18 cellular contexts compared by ENCODE assay signal in genomic region chr3:171944109-171945016, GRCh38.
A peak's percentile ranks its signal among the peaks of the same experiment; 100 is the strongest.
DNase-seq lines count a peak whose midpoint lies in the region; ATAC-seq, FAIRE-seq and TF ChIP-seq lines count a peak whose summit lies in the region.
"Had no signal": no experiment of that assay in that cellular context is flagged by ENCODE, and none has a peak within 500 bp of the region (broad histone marks: within the 10 kb centered on the region; RNA-seq: fewer than 3 reads in every experiment).

No MANE protein-coding gene starts in this region.

- TF ChIP-seq CTCF in SK-N-SH (IDR thresholded peaks at IDR 0.05) (no peak), astrocyte (IDR thresholded peaks at IDR 0.05; ENCODE audit: insufficient read depth, low read depth, low read length) (no peak), vagina (IDR thresholded peaks at IDR 0.05) (no peak), colonic mucosa (IDR thresholded peaks at IDR 0.05) (no peak)

- H3K4me1 ChIP-seq in SK-N-SH (ENCODE audit: control insufficient read depth in 1 of 2, insufficient read depth in 2 of 2, low read depth in 1 of 2, low read length in 1 of 2) (no peaks in the 10 kb centered on the region), astrocyte (ENCODE audit: insufficient read depth, low read length) (no peaks in the 10 kb centered on the region), mesenchymal stem cell (ENCODE audit: control insufficient read depth, insufficient read depth, low read depth, low read length) (peaks cover 8% of the 10 kb centered on the region), vagina (peaks cover 7% of the 10 kb centered on the region), colonic mucosa (no peaks in the 10 kb centered on the region)

- H3K27me3 Mint-ChIP-seq in astrocyte (ENCODE audit: low read depth, unreplicated experiment) = no peaks in the 10 kb centered on the region

- no peak for TF ChIP-seq POLR2A in vagina (IDR thresholded peaks at IDR 0.05)

- no peaks in the 10 kb centered on the region for H3K36me3 ChIP-seq in SK-N-SH (replicated peaks in 1 of 2; ENCODE audit: control insufficient read depth in 1 of 2, insufficient read depth in 2 of 2, low read length in 1 of 2)
- no peaks in the 10 kb centered on the region for H3K36me3 ChIP-seq in astrocyte (ENCODE audit: insufficient read depth, low read length)
- no peaks in the 10 kb centered on the region for H3K36me3 ChIP-seq in mesenchymal stem cell (ENCODE audit: control insufficient read depth in 1 of 2, insufficient read depth in 2 of 2, low read depth in 1 of 2, low read length in 2 of 2)
- no peaks in the 10 kb centered on the region for H3K36me3 ChIP-seq in vagina
- no peaks in the 10 kb centered on the region for H3K36me3 ChIP-seq in colonic mucosa
- H3K36me3 ChIP-seq: SJSA1, tibial artery, WERI-Rb-1 had no signal

- H3K4ac ChIP-seq in mesenchymal stem cell (ENCODE audit: low read depth in 1 of 2, low read length in 2 of 2) = peak overlapping the region in 1 of 2 experiments; percentile 61

- no peaks in the 10 kb centered on the region for H3K9me2 ChIP-seq in SK-N-SH

- H2BK120ac ChIP-seq in mesenchymal stem cell (ENCODE audit: low read depth, low read length) = peak overlapping the region; percentile 34

- H3K9me3 ChIP-seq in SK-N-SH = no peaks in the 10 kb centered on the region
- H3K9me3 ChIP-seq in astrocyte (ENCODE audit: insufficient read depth, low read depth, low read length) = no peaks in the 10 kb centered on the region
- H3K9me3 ChIP-seq in mesenchymal stem cell (ENCODE audit: control insufficient read depth, low read length) = no peaks in the 10 kb centered on the region
- H3K9me3 ChIP-seq in vagina = no peaks in the 10 kb centered on the region
- no peaks in the 10 kb centered on the region for H3K9me3 ChIP-seq in colonic mucosa
- H3K9me3 ChIP-seq: SJSA1, tibial artery had no signal

- no peaks in the 10 kb centered on the region for H3K36me3 Mint-ChIP-seq in astrocyte (ENCODE audit: low read depth, unreplicated experiment)
- H3K36me3 Mint-ChIP-seq: activated CD8-positive, alpha-beta memory T cell treated with anti-CD3 and anti-CD28 coated beads, Interleukin-2, amount 10 ng/mL, durations not matched to agents 7 days and 5 days; activated naive CD8-positive, alpha-beta T cell treated with anti-CD3 and anti-CD28 coated beads for 36 hours had no signal

- H3K14ac ChIP-seq in mesenchymal stem cell (ENCODE audit: low read length in 2 of 2) = no peak overlapping the region

- peak; percentile 49; the same call in 1 of the 3 replicates for ATAC-seq in SK-N-SH treated with all-trans-retinoic acid at 6 μM for 48 hours
- ATAC-seq: activated CD8-positive, alpha-beta memory T cell treated with anti-CD3 and anti-CD28 coated beads, Interleukin-2, amount 10 ng/mL, durations not matched to agents 7 days and 5 days had no signal

- H2AK5ac ChIP-seq in mesenchymal stem cell (ENCODE audit: low read length, severe bottlenecking) = no peak overlapping the region

- H3K9me3 Mint-ChIP-seq in astrocyte (ENCODE audit: unreplicated experiment) = peaks cover 5% of the 10 kb centered on the region

- H3K23ac ChIP-seq in mesenchymal stem cell (ENCODE audit: low read length in 2 of 2) = no peak overlapping the region

- no peak overlapping the region for H4K8ac ChIP-seq in mesenchymal stem cell (ENCODE audit: low read length)

- peak overlapping the region in 1 of 2 experiments; percentile 43 for H3K18ac ChIP-seq in mesenchymal stem cell (ENCODE audit: low read depth in 1 of 2, low read length in 2 of 2)

- H3K4me3 ChIP-seq in SK-N-SH (ENCODE audit: low read depth in 2 of 2, low read length in 1 of 2) = no peak overlapping the region
- H3K4me3 ChIP-seq in astrocyte (ENCODE audit: insufficient read depth, low read depth, low read length) = no peak overlapping the region
- H3K4me3 ChIP-seq in mesenchymal stem cell (ENCODE audit: insufficient read depth in 1 of 2, low read depth in 1 of 2, low read length in 2 of 2) = no peak overlapping the region
- no peak overlapping the region for H3K4me3 ChIP-seq in vagina
- H3K4me3 ChIP-seq in colonic mucosa = no peak overlapping the region
- H3K4me3 ChIP-seq: coronary artery, SJSA1, tibial artery had no signal

- no peaks in the 10 kb centered on the region for H3F3A ChIP-seq in SK-N-SH (replicated peaks; ENCODE audit: insufficient read depth)

- H4K20me1 ChIP-seq in SK-N-SH (ENCODE audit: insufficient read depth) (no peaks in the 10 kb centered on the region), astrocyte (ENCODE audit: insufficient read depth, low read length) (no peaks in the 10 kb centered on the region)

- H3K27ac Mint-ChIP-seq in astrocyte (ENCODE audit: unreplicated experiment) = no peak overlapping the region
- H3K27ac Mint-ChIP-seq: activated CD8-positive, alpha-beta memory T cell treated with anti-CD3 and anti-CD28 coated beads, Interleukin-2, amount 10 ng/mL, durations not matched to agents 7 days and 5 days; activated naive CD8-positive, alpha-beta T cell treated with anti-CD3 and anti-CD28 coated beads for 36 hours had no signal

- H3K9ac ChIP-seq in SK-N-SH (no peak overlapping the region), astrocyte (ENCODE audit: low read length) (no peak overlapping the region), mesenchymal stem cell (ENCODE audit: low read length) (peak overlapping the region; percentile 39), colonic mucosa (ENCODE audit: low read depth in 2 of 2, low read length in 2 of 2) (no peak overlapping the region)

- no peak overlapping the region for H3K27ac ChIP-seq in SK-N-SH (ENCODE audit: low read depth in 2 of 2, low read length in 1 of 2)
- no peak overlapping the region for H3K27ac ChIP-seq in astrocyte (ENCODE audit: low read depth, low read length)
- peak overlapping the region; percentile 43 for H3K27ac ChIP-seq in mesenchymal stem cell (ENCODE audit: low read length, poor library complexity, severe bottlenecking)
- H3K27ac ChIP-seq in vagina = peak overlapping the region; percentile 42
- H3K27ac ChIP-seq in colonic mucosa = no peak overlapping the region
- H3K27ac ChIP-seq: coronary artery, SJSA1, tibial artery, WERI-Rb-1 had no signal

- H3K79me2 ChIP-seq in SK-N-SH (ENCODE audit: insufficient read depth) (no peaks in the 10 kb centered on the region), astrocyte (ENCODE audit: insufficient read depth, low read length) (no peaks in the 10 kb centered on the region)

- TF ChIP-seq RAD21 in SK-N-SH (IDR thresholded peaks at IDR 0.05; ENCODE audit: low read length) = no peak

- intact Hi-C loops in vagina (cut with DNase I) = no loop called here
- intact Hi-C loops in colonic mucosa (cut with DNase I) = no loop called here

- TF ChIP-seq EP300 in SK-N-SH (IDR thresholded peaks at IDR 0.05; ENCODE audit: borderline replicate concordance in 1 of 2, low read depth in 1 of 2, low read length in 1 of 2) = no peak

- H3K27me3 ChIP-seq in SK-N-SH (ENCODE audit: insufficient read depth) (no peaks in the 10 kb centered on the region), astrocyte (ENCODE audit: insufficient read depth, low read length) (no peaks in the 10 kb centered on the region), mesenchymal stem cell (ENCODE audit: control insufficient read depth in 1 of 2, insufficient read depth in 1 of 2, low read length in 2 of 2) (no peaks in the 10 kb centered on the region), vagina (no peaks in the 10 kb centered on the region), colonic mucosa (no peaks in the 10 kb centered on the region)
- H3K27me3 ChIP-seq: SJSA1, tibial artery had no signal

- no peak for DNase-seq in SK-N-SH
- peak; percentile 16 for DNase-seq in astrocyte (ENCODE audit: low read depth)
- DNase-seq in mesenchymal stem cell = peak; percentile 50
- no peak for DNase-seq in vagina (ENCODE audit: extremely low spot score in 2 of 2)
- DNase-seq in stimulated activated naive CD4-positive, alpha-beta T cell treated with Interleukin-2 at 50 U/mL for 16 hours (lab: John Stamatoyannopoulos, UW) = no peak
- DNase-seq in colonic mucosa = no peak
- DNase-seq in NK-92 treated with Interleukin-12 subunit alpha and Interleukin-12 subunit beta, amount 100 ng/mL, for 24 hours (lab: John Stamatoyannopoulos, UW) = no peak
- DNase-seq: activated CD8-positive, alpha-beta memory T cell treated with anti-CD3 and anti-CD28 coated beads, Interleukin-2, amount 10 ng/mL, durations not matched to agents 7 days and 5 days; activated naive CD8-positive, alpha-beta T cell treated with anti-CD3 and anti-CD28 coated beads for 36 hours; NCI-H1930; occipital lobe; stimulated activated CD4-positive, alpha-beta T cell treated with anti-CD3 and anti-CD28 coated beads, Interleukin-15, amount 100 ng/mL, for 24 hours; tibial artery; WERI-Rb-1 had no signal

- CTCF ChIA-PET in SK-N-SH (lab: Yijun Ruan, JAX) = no interaction called here

- no peak overlapping the region for H3K4me3 Mint-ChIP-seq in astrocyte (ENCODE audit: unreplicated experiment)
- H3K4me3 Mint-ChIP-seq: activated CD8-positive, alpha-beta memory T cell treated with anti-CD3 and anti-CD28 coated beads, Interleukin-2, amount 10 ng/mL, durations not matched to agents 7 days and 5 days; activated naive CD8-positive, alpha-beta T cell treated with anti-CD3 and anti-CD28 coated beads for 36 hours had no signal

- H2BK5ac ChIP-seq in mesenchymal stem cell (ENCODE audit: low read depth, low read length, poor library complexity, severe bottlenecking) = no peak overlapping the region

- no peak overlapping the region for H2AFZ ChIP-seq in SK-N-SH (ENCODE audit: low read depth)
- H2AFZ ChIP-seq in astrocyte (ENCODE audit: low read depth, low read length) = no peak overlapping the region
- no peak overlapping the region for H2AFZ ChIP-seq in mesenchymal stem cell (ENCODE audit: low read depth, low read length)

- no peak for FAIRE-seq in astrocyte (lab: Jason Lieb, UNC)
- FAIRE-seq: islet of Langerhans had no signal

- POLR2A ChIA-PET in SK-N-SH (lab: Yijun Ruan, JAX) = no interaction called here

- no peaks in the 10 kb centered on the region for H3K79me1 ChIP-seq in mesenchymal stem cell (replicated peaks; ENCODE audit: low read length, poor library complexity, severe bottlenecking)

- H3K4me2 ChIP-seq in SK-N-SH (no peak overlapping the region), astrocyte (ENCODE audit: low read length) (no peak overlapping the region), mesenchymal stem cell (ENCODE audit: low read length, poor library complexity, severe bottlenecking) (no peak overlapping the region)

- peaks cover 4% of the 10 kb centered on the region for H3K4me1 Mint-ChIP-seq in astrocyte (ENCODE audit: low read depth, unreplicated experiment)

- no peak overlapping the region for H2BK15ac ChIP-seq in mesenchymal stem cell (ENCODE audit: low read depth, poor library complexity, severe bottlenecking)

- 63% methylated on average over 6 of the region's 6 CpGs for WGBS in SK-N-SH (ENCODE audit: low lambda C conversion rate)
- 24% methylated on average over 4 of the region's 6 CpGs for WGBS in mesenchymal stem cell

- H2BK12ac ChIP-seq in mesenchymal stem cell (ENCODE audit: low read length in 2 of 2) = no peak overlapping the region

- H4K91ac ChIP-seq in mesenchymal stem cell (ENCODE audit: low read length) = no peak overlapping the region

TF ChIP-seq in SK-N-SH treated with all-trans-retinoic acid at 6 μM for 48 hours, 23 proteins besides CTCF, POLR2A, EP300 and RAD21 (continues in another document):
- peak; percentile 33; the same call in 1 of the 2 replicates for TF ChIP-seq ISL1 (CRISPR knock-in tag; IDR thresholded peaks at IDR 0.05)

Comparison
In these comparisons a context has a peak if more than half of its experiments do, and no peak if none do; other contexts are left out.
1. DNase-seq: peak in astrocyte (single experiment) and mesenchymal stem cell (single experiment); none in SK-N-SH (single experiment), vagina (0 of 2), stimulated activated naive CD4-positive, alpha-beta T cell treated with Interleukin-2 at 50 U/mL for 16 hours (single experiment), colonic mucosa (single experiment) and NK-92 treated with Interleukin-12 subunit alpha and Interleukin-12 subunit beta, amount 100 ng/mL, for 24 hours (single experiment).
2. H3K27ac ChIP-seq: peak in mesenchymal stem cell (single experiment) and vagina (single experiment); none in SK-N-SH (0 of 2), astrocyte (single experiment) and colonic mucosa (single experiment).